In genomic region chr10:127797339-127797738, GRCh38 we compare ENCODE assay signal across 17 cellular contexts.
DNase-seq lines count a peak whose midpoint lies in the region; ATAC-seq, FAIRE-seq and TF ChIP-seq lines count a peak whose summit lies in the region.
"Had no signal": no experiment of that assay in that cellular context is flagged by ENCODE, and none has a peak within 500 bp of the region (broad histone marks: within the 10 kb centered on the region; RNA-seq: fewer than 3 reads in every experiment).

No MANE protein-coding gene starts in this region.

- H3K36me3 Mint-ChIP-seq in CD8-positive, alpha-beta memory T cell, result no peaks in the 10 kb centered on the region
- H3K36me3 Mint-ChIP-seq: type B pancreatic cell had no signal

- no peak for FAIRE-seq in A549 (lab: Jason Lieb, UNC)
- FAIRE-seq: astrocyte had no signal

- POLR2A ChIA-PET in A549 (lab: Yijun Ruan, JAX), result no interaction called here
- POLR2A ChIA-PET in CD8-positive, alpha-beta memory T cell (lab: Charles Lee), result no interaction called here

- H3K36me3 ChIP-seq in uterus, result no peaks in the 10 kb centered on the region
- H3K36me3 ChIP-seq in CD8-positive, alpha-beta memory T cell (ENCODE audit: insufficient read depth, low read length), result no peaks in the 10 kb centered on the region
- H3K36me3 ChIP-seq: BE2C had no signal

- H3K27me3 ChIP-seq in uterus, result no peaks in the 10 kb centered on the region
- H3K27me3 ChIP-seq in CD8-positive, alpha-beta memory T cell (ENCODE audit: insufficient read depth, low read length, poor library complexity, severe bottlenecking), result no peaks in the 10 kb centered on the region
- H3K27me3 ChIP-seq: BE2C had no signal

- DNase-seq in A549 (ENCODE audit: low read depth in 1 of 2, low spot score in 1 of 2) (no peak), GM13976 (ENCODE audit: low spot score) (peak; percentile 45), ecto neural progenitor cell (ENCODE audit: low spot score) (peak; percentile 63), lung microvascular endothelial cell (ENCODE audit: low read depth in 2 of 2) (peak; percentile 11 to 26), uterus (no peak), KG1 (lab: John Stamatoyannopoulos, UW) (no peak)
- no peak for DNase-seq in CD8-positive, alpha-beta memory T cell
- DNase-seq: activated T-cell treated with anti-CD3 and anti-CD28 coated beads for 4 hours, BE2C, GDM1, NCI-H526 treated with DMSO at 0.1 percent for 48 hours, SHP77 treated with DMSO at 0.1 percent for 48 hours had no signal

- WGBS in A549 (ENCODE audit: missing lambda C conversion rate), result 96% methylated on average over 1 of the region's 1 CpG

- TF ChIP-seq POLR2A in A549 (IDR thresholded peaks at IDR 0.05; ENCODE audit: low read length) (no peak), uterus (IDR thresholded peaks at IDR 0.05) (no peak)

- H3K4me2 ChIP-seq in A549, result no peak overlapping the region

- peaks cover 0 to 3% (median 2%) of the 10 kb centered on the region in 5 donors for H3K9me3 Mint-ChIP-seq in CD8-positive, alpha-beta memory T cell
- H3K9me3 Mint-ChIP-seq: type B pancreatic cell had no signal

- H3K4me1 Mint-ChIP-seq in CD8-positive, alpha-beta memory T cell, result no peaks in the 10 kb centered on the region

- TF ChIP-seq CTCF in A549 (IDR thresholded peaks at IDR 0.05) (no peak), GM13976 (IDR thresholded peaks at IDR 0.05; ENCODE audit: borderline replicate concordance, control extremely low read depth, extremely low read depth, insufficient read depth, missing control alignments) (no peak), uterus (IDR thresholded peaks at IDR 0.05) (no peak)

- H3K27ac ChIP-seq in A549 (no peak overlapping the region), uterus (no peak overlapping the region)
- H3K27ac ChIP-seq in CD8-positive, alpha-beta memory T cell (ENCODE audit: low read depth, low read length), result no peak overlapping the region
- H3K27ac ChIP-seq: skin epidermis, VCaP had no signal

- no peak overlapping the region for H3K4me3 ChIP-seq in A549
- no peak overlapping the region for H3K4me3 ChIP-seq in uterus
- H3K4me3 ChIP-seq in CD8-positive, alpha-beta memory T cell (ENCODE audit: low read length), result no peak overlapping the region
- H3K4me3 ChIP-seq: skin epidermis had no signal

- peaks cover 7 to 20% of the 10 kb centered on the region in 2 donors for H3K27me3 Mint-ChIP-seq in CD8-positive, alpha-beta memory T cell

- intact Hi-C loops in uterus (cut with DNase I; ENCODE audit: low total_unique reads), result no loop called here

- H3K9me3 ChIP-seq in A549 (no peaks in the 10 kb centered on the region), uterus (no peaks in the 10 kb centered on the region)
- H3K9me3 ChIP-seq in CD8-positive, alpha-beta memory T cell (ENCODE audit: low read length), result no peaks in the 10 kb centered on the region
- H3K9me3 ChIP-seq: BE2C had no signal

- TF ChIP-seq EP300 in A549 (IDR thresholded peaks at IDR 0.05), result no peak

- ATAC-seq in A549, result peak; percentile 59 to 99
- ATAC-seq in HG02885 (IDR thresholded peaks at IDR 0.05; ENCODE audit: poor library complexity, unreplicated experiment), result no peak

- TF ChIP-seq RAD21 in A549 (conservative IDR thresholded peaks at IDR 0.05 in 1 of 2, IDR thresholded peaks at IDR 0.05 in 1 of 2), result no peak

- no peaks in the 10 kb centered on the region for H3K4me1 ChIP-seq in A549
- H3K4me1 ChIP-seq in uterus, result no peaks in the 10 kb centered on the region
- H3K4me1 ChIP-seq in CD8-positive, alpha-beta memory T cell (ENCODE audit: insufficient read depth, low read length), result no peaks in the 10 kb centered on the region
- H3K4me1 ChIP-seq: BE2C had no signal

- H3K27ac Mint-ChIP-seq in CD8-positive, alpha-beta memory T cell, result no peak overlapping the region
- H3K27ac Mint-ChIP-seq: type B pancreatic cell had no signal

- no peak overlapping the region for H3K4me3 Mint-ChIP-seq in CD8-positive, alpha-beta memory T cell
- H3K4me3 Mint-ChIP-seq: type B pancreatic cell had no signal

- in situ Hi-C loops in GM13976 (cut with MboI; ENCODE audit: low sequenced_read_pairs, unreplicated experiment), result no loop called here

- CTCF ChIA-PET in A549 (lab: Yijun Ruan, JAX), result interaction anchor here (0.7 kb wide), 1 partner anchor 13 kb away, joined by 4 read pairs; no protein-coding TSS in a partner anchor
- CTCF ChIA-PET in CD8-positive, alpha-beta memory T cell (lab: Charles Lee), result no interaction called here

TF ChIP-seq in A549, 52 proteins besides CTCF, POLR2A, EP300 and RAD21:
- no peak for TF ChIP-seq FOSL2 (IDR thresholded peaks at IDR 0.05)
- TF ChIP-seq FOSL2 (CRISPR knock-in tag; IDR thresholded peaks at IDR 0.05), result no peak
- TF ChIP-seq CEBPB (IDR thresholded peaks at IDR 0.05), result no peak
- TF ChIP-seq JUNB (IDR thresholded peaks at IDR 0.05), result no peak
TF ChIP-seq in A549: peak in this region for 0.

Comparison
In these comparisons a context has a peak if more than half of its experiments do, and no peak if none do; other contexts are left out.
1. DNase-seq: peak in GM13976 (single experiment), ecto neural progenitor cell (single experiment) and lung microvascular endothelial cell (2 of 2); none in A549 (0 of 2), uterus (0 of 2), CD8-positive, alpha-beta memory T cell (0 of 5) and KG1 (single experiment).